In the genomic region with DNA sequence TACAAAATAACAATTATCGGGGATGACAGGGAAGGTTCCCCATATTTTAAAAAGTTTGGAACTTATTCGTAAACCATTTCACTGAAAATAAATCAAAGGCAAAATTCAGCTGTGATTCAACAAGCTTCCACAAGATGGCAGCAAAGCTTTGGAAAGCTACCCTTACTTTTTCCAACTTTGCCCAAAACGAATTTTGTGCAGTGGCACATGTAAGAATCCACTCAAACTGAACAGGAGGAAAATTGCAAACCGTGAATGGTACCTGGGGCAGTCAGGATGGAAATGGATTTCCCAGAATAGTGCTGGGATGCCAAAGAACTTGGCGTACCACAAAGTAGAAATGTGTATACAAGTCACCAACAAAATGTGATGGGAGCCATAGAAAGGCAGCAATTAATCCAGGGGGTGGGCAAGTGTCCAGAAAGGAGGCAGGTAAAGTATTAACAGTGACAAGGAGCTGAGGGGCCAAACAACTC, we compare ENCODE assay signal across 8 cellular contexts. TPM values are rescaled to one million over a fixed set of nuclear protein-coding genes. Genes with fewer than 3 reads are reported as not detected.
DNase-seq lines count a peak whose midpoint lies in the region; ATAC-seq, FAIRE-seq and TF ChIP-seq lines count a peak whose summit lies in the region.

No MANE protein-coding gene starts in this region.

- peak; percentile 30 for DNase-seq in DMS53 treated with DMSO at 0.1 percent for 48 hours (lab: John Stamatoyannopoulos, UW; ENCODE audit: unreplicated experiment)
- peak; percentile 61 for DNase-seq in NCI-H1694 (lab: John Stamatoyannopoulos, UW)
- DNase-seq in activated gamma-delta T cell treated with anti-CD3 and anti-CD28 coated beads, Interleukin-2, amount 50 U/mL, for 16 hours (ENCODE audit: low read depth), result peak; percentile 15
- DNase-seq in left ventricle myocardium inferior, result no peak
- no peak for DNase-seq in sigmoid colon
- DNase-seq in GF-D8 (lab: John Stamatoyannopoulos, UW), result no peak

- H3K9me3 ChIP-seq in left ventricle myocardium inferior (replicated peaks) (no peaks in the 10 kb centered on the region), sigmoid colon (no peaks in the 10 kb centered on the region)

- no peaks in the 10 kb centered on the region for H3K27me3 ChIP-seq in left ventricle myocardium inferior (ENCODE audit: low read depth)
- H3K27me3 ChIP-seq in sigmoid colon, result no peaks in the 10 kb centered on the region

- TF ChIP-seq EP300 in sigmoid colon (IDR thresholded peaks at IDR 0.05), result no peak

- H3K36me3 ChIP-seq in left ventricle myocardium inferior, result peaks cover 64% of the 10 kb centered on the region
- peaks cover 0 to 50% (median 11%) of the 10 kb centered on the region in 4 donors for H3K36me3 ChIP-seq in sigmoid colon

- no peak overlapping the region for H3K4me3 ChIP-seq in left ventricle myocardium inferior
- no peak overlapping the region for H3K4me3 ChIP-seq in sigmoid colon

- WGBS in sigmoid colon, 2 donors, result 34 to 44% methylated on average over 5 of the region's 5 CpGs

- intact Hi-C loops in left ventricle myocardium inferior (cut with micrococcal nuclease), result loop anchor here (5.0 kb wide), 1 partner anchor 140 kb away; the partner anchor contains the start of gene TBC1D8
- intact Hi-C loops in sigmoid colon (cut with DNase I), result loop anchor here (1.0 kb wide), 2 partner anchors 140 to 193 kb away; no protein-coding TSS in a partner anchor

- no peaks in the 10 kb centered on the region for H3K4me1 ChIP-seq in left ventricle myocardium inferior
- peaks cover 0 to 2% (median 0%) of the 10 kb centered on the region in 4 donors for H3K4me1 ChIP-seq in sigmoid colon

- FAIRE-seq in A204.1 (lab: Jason Lieb, UNC), result peak; percentile 70

- ATAC-seq in HG02870 (IDR thresholded peaks at IDR 0.05; ENCODE audit: unreplicated experiment), result no peak

- no peak for TF ChIP-seq POLR2A in sigmoid colon (IDR thresholded peaks at IDR 0.05)

- TF ChIP-seq CTCF in left ventricle myocardium inferior (IDR thresholded peaks at IDR 0.05; ENCODE audit: borderline replicate concordance) (peak; percentile 89), sigmoid colon (IDR thresholded peaks at IDR 0.05) (peak; percentile 62 to 81 (median 71))

- H3K27ac ChIP-seq in left ventricle myocardium inferior (replicated peaks) (no peak overlapping the region), sigmoid colon (no peak overlapping the region)

RNA-seq across cellular contexts. Expression of gene RPL31, which starts 10.7 kb away (rescaled TPM):
- total RNA-seq in left ventricle myocardium inferior (803 TPM), sigmoid colon (1,000 to 10,000 TPM; 1,030 to 2,345 (median 1,749) TPM)
- 1,000 to 10,000 TPM; 5,415 to 7,327 (median 5,660) TPM for polyA plus RNA-seq in sigmoid colon

Comparison
In these comparisons a context has a peak if more than half of its experiments do, and no peak if none do; other contexts are left out.
1. DNase-seq: peak in DMS53 treated with DMSO at 0.1 percent for 48 hours (single experiment), NCI-H1694 (single experiment) and activated gamma-delta T cell treated with anti-CD3 and anti-CD28 coated beads, Interleukin-2, amount 50 U/mL, for 16 hours (single experiment); none in left ventricle myocardium inferior (single experiment), sigmoid colon (single experiment) and GF-D8 (single experiment).